ENCODE assay signal across 19 cellular contexts in the genomic region with DNA sequence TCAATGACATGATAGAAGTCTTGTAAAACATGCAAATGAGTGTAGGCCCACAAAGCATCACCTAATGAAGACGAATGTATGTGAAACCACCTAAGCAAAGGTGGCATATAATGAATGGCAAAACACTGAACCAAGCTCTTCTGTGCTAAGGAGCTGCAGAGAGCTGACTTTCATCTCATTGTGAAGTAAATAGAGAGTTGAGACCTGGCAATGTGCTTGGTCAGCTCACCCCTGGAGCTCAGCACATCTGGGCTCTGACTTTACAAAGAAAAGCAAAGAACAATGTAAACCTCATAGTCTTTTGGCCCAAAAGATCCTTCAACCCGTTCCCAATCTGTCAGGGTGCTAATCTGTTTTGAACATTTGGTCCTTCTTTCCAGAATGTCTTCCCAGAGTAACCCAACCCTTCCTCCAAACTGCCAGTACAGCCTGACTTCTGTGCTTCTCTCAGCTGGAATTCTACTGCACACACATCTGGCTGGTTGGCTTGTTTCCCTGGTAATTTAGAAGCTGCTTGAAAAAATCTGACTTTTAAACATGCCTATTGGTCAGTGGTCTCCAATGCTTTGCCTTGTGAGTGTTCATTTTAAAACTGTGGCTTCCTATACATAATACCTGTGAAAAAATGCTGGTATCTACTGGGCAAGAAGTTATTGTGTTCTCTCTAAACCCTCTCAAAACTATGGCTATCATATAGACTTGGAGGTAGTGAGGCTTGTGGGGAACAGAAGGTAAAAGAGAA.
DNase-seq lines count a peak whose midpoint lies in the region; ATAC-seq and TF ChIP-seq lines count a peak whose summit lies in the region.
"Had no signal": no experiment of that assay in that cellular context is flagged by ENCODE, and none has a peak within 500 bp of the region (broad histone marks: within the 10 kb centered on the region; RNA-seq: fewer than 3 reads in every experiment).

No MANE protein-coding gene starts in this region.

- 0 out of 2 replicates have a peak overlapping the region, but pooled peaks have one; percentile 27 for H2AFZ ChIP-seq in OCI-LY3 (ENCODE audit: low read depth, low read length)

- no peaks in the 10 kb centered on the region for H4K20me1 ChIP-seq in OCI-LY3 (ENCODE audit: insufficient read depth, low read length)

- H3K27me3 Mint-ChIP-seq in activated T-cell treated with anti-CD3 and anti-CD28 coated beads, Interleukin-2, amount 50 U/mL, for 72 hours (ENCODE audit: low read depth), result no peaks in the 10 kb centered on the region
- H3K27me3 Mint-ChIP-seq: type B pancreatic cell had no signal

- no peaks in the 10 kb centered on the region for H3K79me2 ChIP-seq in OCI-LY3 (ENCODE audit: low read length)

- DNase-seq in activated T-cell treated with anti-CD3 and anti-CD28 coated beads, Interleukin-2, amount 50 U/mL, for 72 hours, result no peak
- no peak for DNase-seq in activated T-cell treated with anti-CD3 and anti-CD28 coated beads, Interleukin-2, amount 50 U/mL, for 48 hours
- DNase-seq in fibroblast of the conjunctiva (ENCODE audit: low read depth) (peak; percentile 30), smooth muscle cell of the brain vasculature (ENCODE audit: low read depth, low spot score) (peak; percentile 35), ecto neural progenitor cell (ENCODE audit: low spot score) (no peak), KBM-7 (no peak), NCI-H187 treated with DMSO at 0.1 percent for 48 hours (lab: John Stamatoyannopoulos, UW) (no peak)
- DNase-seq: amygdala, cerebellar nuclear complex, DMS53, Kasumi-1, NCI-H1105, NCI-H2107, OCI-M1, pancreas, stomach had no signal

- ATAC-seq in activated T-cell treated with anti-CD3 and anti-CD28 coated beads, Interleukin-2, amount 50 U/mL, for 72 hours (replicated peaks in 1 of 2), result peak; percentile 31 to 52
- ATAC-seq: pancreas had no signal

- H3K27ac Mint-ChIP-seq in activated T-cell treated with anti-CD3 and anti-CD28 coated beads, Interleukin-2, amount 50 U/mL, for 72 hours, result peak overlapping the region; percentile 27
- H3K27ac Mint-ChIP-seq: type B pancreatic cell had no signal

- H3K36me3 ChIP-seq in OCI-LY3 (replicated peaks; ENCODE audit: low read depth, low read length), result no peaks in the 10 kb centered on the region
- H3K36me3 ChIP-seq: pancreas, SJSA1, stomach had no signal

- H3K4me3 ChIP-seq in OCI-LY3 (ENCODE audit: low read length), result no peak overlapping the region
- H3K4me3 ChIP-seq: pancreas, SJSA1, stomach had no signal

- no peaks in the 10 kb centered on the region for H3K9me3 ChIP-seq in OCI-LY3 (ENCODE audit: insufficient read depth, low read length)
- H3K9me3 ChIP-seq: pancreas, SJSA1, stomach had no signal

- peaks cover 65% of the 10 kb centered on the region for H3K4me1 ChIP-seq in OCI-LY3 (ENCODE audit: low read length)
- H3K4me1 ChIP-seq: pancreas, SJSA1 had no signal

- peak overlapping the region; percentile 69 for H3K4me2 ChIP-seq in OCI-LY3 (ENCODE audit: low read length)

- no peak for TF ChIP-seq CTCF in OCI-LY3 (IDR thresholded peaks at IDR 0.05; ENCODE audit: low read depth, low read length)

- peaks cover 27% of the 10 kb centered on the region for H3K4me1 Mint-ChIP-seq in activated T-cell treated with anti-CD3 and anti-CD28 coated beads, Interleukin-2, amount 50 U/mL, for 72 hours (ENCODE audit: low read depth)

- peak overlapping the region; percentile 87 for H3K27ac ChIP-seq in OCI-LY3 (ENCODE audit: low read length)
- H3K27ac ChIP-seq: pancreas, SJSA1 had no signal

- no peaks in the 10 kb centered on the region for H3K27me3 ChIP-seq in OCI-LY3 (ENCODE audit: low read depth, low read length)
- H3K27me3 ChIP-seq: pancreas, SJSA1, stomach had no signal

- in situ Hi-C loops in KBM-7 (cut with MboI; ENCODE audit: low pct_unique_long_range_greater_than_20kb, low sequenced_read_pairs), result loop anchor here (25.0 kb wide), 1 partner anchor 242 kb away; a partner anchor contains a TSS

- no peak overlapping the region for H3K4me3 Mint-ChIP-seq in activated T-cell treated with anti-CD3 and anti-CD28 coated beads, Interleukin-2, amount 50 U/mL, for 72 hours
- H3K4me3 Mint-ChIP-seq: type B pancreatic cell had no signal

- peak overlapping the region; percentile 9; the same call in 1 of the 2 replicates for H3K9ac ChIP-seq in OCI-LY3 (ENCODE audit: low read length)

- H3K9me3 Mint-ChIP-seq in activated T-cell treated with anti-CD3 and anti-CD28 coated beads, Interleukin-2, amount 50 U/mL, for 72 hours, result no peaks in the 10 kb centered on the region

- peaks cover 0 to 1% of the 10 kb centered on the region in 2 donors for H3K36me3 Mint-ChIP-seq in activated T-cell treated with anti-CD3 and anti-CD28 coated beads, Interleukin-2, amount 50 U/mL, for 72 hours (ENCODE audit: insufficient read depth in 2 of 2)
- H3K36me3 Mint-ChIP-seq: type B pancreatic cell had no signal

Comparison
In these comparisons a context has a peak if more than half of its experiments do, and no peak if none do; other contexts are left out.
1. DNase-seq: peak in fibroblast of the conjunctiva (single experiment) and smooth muscle cell of the brain vasculature (single experiment); none in activated T-cell treated with anti-CD3 and anti-CD28 coated beads, Interleukin-2, amount 50 U/mL, for 72 hours (0 of 2), activated T-cell treated with anti-CD3 and anti-CD28 coated beads, Interleukin-2, amount 50 U/mL, for 48 hours (0 of 2), ecto neural progenitor cell (single experiment), KBM-7 (single experiment) and NCI-H187 treated with DMSO at 0.1 percent for 48 hours (single experiment).